Comparison of ENCODE assay signal across 20 cellular contexts in the genomic region with DNA sequence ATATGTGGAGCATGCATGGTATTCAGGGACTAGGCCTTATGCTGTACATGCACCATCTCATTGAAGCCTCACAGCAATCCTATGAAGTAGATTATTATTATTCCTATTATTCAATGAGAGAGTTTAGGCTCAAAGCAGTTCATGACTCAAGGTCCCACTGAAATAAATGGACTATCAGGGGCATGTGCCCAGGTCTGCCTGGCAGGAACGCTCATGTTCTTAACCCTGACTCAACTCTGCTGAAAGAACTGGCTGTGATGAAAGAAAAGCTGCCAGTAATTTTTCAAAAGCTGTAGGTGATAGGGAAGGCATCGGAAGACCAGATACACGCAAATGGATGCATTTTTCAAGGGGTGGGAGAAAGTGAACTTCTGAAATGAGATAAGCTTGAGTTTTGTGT.
"Had no signal": no experiment of that assay in that cellular context is flagged by ENCODE, and none has a peak within 500 bp of the region (broad histone marks: within the 10 kb centered on the region; RNA-seq: fewer than 3 reads in every experiment).

No MANE protein-coding gene starts in this region.

- H3K4me1 Mint-ChIP-seq: IgD-negative memory B cell had no signal

- H3K9ac ChIP-seq: KMS-11 had no signal

- H3K4me3 ChIP-seq: K562 had no signal

- H3K27ac ChIP-seq: KMS-11 had no signal

- H3K4me3 Mint-ChIP-seq: IgD-negative memory B cell had no signal

- H3K27me3 Mint-ChIP-seq: IgD-negative memory B cell had no signal

- H3K4me2 ChIP-seq: KMS-11 had no signal

- DNase-seq: Kasumi-1, MM.1S, NCI-H1092 treated with DMSO at 0.1 percent for 48 hours, NCI-H1436, NCI-H187, NCI-H2029, NCI-H2081 treated with DMSO at 0.1 percent for 48 hours, NCI-H2171, NCI-H226, NCI-H446, NCI-H510A, NCI-H524 treated with DMSO at 0.1 percent for 48 hours, NCI-H69, NCI-H774, Right ventricle myocardium superior, RPMI8226 had no signal

- ATAC-seq: K562, SK-N-SH treated with all-trans-retinoic acid at 6 μM for 48 hours had no signal
